In the genomic region with DNA sequence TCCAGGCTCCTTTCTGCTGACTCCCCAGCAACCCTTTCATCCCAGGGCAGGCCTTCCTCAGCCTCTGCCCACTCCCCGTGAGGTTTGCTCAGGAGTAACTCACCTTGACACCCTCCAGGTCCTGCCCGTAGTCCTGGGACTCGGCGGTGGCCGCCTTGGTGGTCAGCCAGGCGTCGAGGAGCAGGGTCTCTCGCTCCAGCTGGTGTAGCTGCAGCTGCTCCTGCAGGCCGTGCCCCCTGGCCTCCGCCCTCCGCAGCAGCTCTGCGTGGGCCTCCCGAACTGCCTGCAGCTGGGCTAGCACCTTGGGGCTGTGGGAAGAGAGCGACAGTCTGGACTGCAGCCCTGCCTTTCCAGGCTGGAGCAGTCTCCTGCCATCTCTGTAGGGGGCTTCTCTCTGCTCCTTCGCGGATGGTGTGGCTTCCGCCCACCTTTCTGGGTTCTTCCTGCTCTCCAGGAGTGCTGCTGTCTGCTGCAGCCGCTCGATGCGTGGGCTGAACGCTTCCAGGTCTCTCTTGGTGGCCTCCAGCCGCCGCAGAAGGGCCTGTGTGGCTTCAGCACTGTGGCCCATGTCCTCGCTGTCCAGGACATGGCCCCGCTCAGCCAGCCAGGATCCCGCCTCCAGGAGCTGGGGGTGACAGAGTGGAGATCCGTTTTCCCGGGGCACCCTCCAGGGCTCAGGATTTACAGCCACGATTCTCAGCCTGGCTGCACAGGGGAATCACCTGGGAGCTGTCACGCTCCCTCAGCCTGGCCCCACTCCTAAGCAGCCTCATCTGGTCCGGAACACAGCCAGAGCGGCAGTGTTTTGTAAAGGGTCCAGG, we compare ENCODE assay signal across 1 cellular context.
A peak's percentile ranks its signal among the peaks of the same experiment; 100 is the strongest.
TF ChIP-seq lines count a peak whose summit lies in the region.

No MANE protein-coding gene starts in this region.

TF ChIP-seq in HEK293, 187 proteins besides CTCF, POLR2A, EP300 and RAD21 (continued from another document):
- TF ChIP-seq, protein P1, sequence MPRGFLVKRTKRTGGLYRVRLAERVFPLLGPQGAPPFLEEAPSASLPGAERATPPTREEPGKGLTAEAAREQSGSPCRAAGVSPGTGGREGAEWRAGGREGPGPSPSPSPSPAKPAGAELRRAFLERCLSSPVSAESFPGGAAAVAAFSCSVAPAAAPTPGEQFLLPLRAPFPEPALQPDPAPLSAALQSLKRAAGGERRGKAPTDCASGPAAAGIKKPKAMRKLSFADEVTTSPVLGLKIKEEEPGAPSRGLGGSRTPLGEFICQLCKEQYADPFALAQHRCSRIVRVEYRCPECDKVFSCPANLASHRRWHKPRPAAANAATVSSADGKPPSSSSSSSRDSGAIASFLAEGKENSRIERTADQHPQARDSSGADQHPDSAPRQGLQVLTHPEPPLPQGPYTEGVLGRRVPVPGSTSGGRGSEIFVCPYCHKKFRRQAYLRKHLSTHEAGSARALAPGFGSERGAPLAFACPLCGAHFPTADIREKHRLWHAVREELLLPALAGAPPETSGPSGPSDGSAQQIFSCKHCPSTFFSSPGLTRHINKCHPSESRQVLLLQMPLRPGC (tag by site-specific recombination; IDR thresholded peaks at IDR 0.05), result no peak
- TF ChIP-seq ZNF600 (tag by site-specific recombination; IDR thresholded peaks at IDR 0.05) (peak; percentile 86), ZFHX2 (tag by site-specific recombination; conservative IDR thresholded peaks at IDR 0.05) (peak; percentile 62), ZNF112 (tag by site-specific recombination; IDR thresholded peaks at IDR 0.05) (no peak), ZNF48 (tag by site-specific recombination; IDR thresholded peaks at IDR 0.05) (no peak), SCRT1 (tag by site-specific recombination; IDR thresholded peaks at IDR 0.05; ENCODE audit: borderline replicate concordance) (no peak), ZNF776 (tag by site-specific recombination; IDR thresholded peaks at IDR 0.05; ENCODE audit: borderline replicate concordance) (no peak), ZNF248 (tag by site-specific recombination; IDR thresholded peaks at IDR 0.05) (no peak), ZBTB17 (tag by site-specific recombination; IDR thresholded peaks at IDR 0.05) (no peak), ZNF433 (tag by site-specific recombination; IDR thresholded peaks at IDR 0.05; ENCODE audit: low read depth) (no peak), EGR2 (tag by site-specific recombination; IDR thresholded peaks at IDR 0.05; ENCODE audit: low read depth) (peak; percentile 60; the same call in 1 of the 2 replicates)
- TF ChIP-seq, protein P2, sequence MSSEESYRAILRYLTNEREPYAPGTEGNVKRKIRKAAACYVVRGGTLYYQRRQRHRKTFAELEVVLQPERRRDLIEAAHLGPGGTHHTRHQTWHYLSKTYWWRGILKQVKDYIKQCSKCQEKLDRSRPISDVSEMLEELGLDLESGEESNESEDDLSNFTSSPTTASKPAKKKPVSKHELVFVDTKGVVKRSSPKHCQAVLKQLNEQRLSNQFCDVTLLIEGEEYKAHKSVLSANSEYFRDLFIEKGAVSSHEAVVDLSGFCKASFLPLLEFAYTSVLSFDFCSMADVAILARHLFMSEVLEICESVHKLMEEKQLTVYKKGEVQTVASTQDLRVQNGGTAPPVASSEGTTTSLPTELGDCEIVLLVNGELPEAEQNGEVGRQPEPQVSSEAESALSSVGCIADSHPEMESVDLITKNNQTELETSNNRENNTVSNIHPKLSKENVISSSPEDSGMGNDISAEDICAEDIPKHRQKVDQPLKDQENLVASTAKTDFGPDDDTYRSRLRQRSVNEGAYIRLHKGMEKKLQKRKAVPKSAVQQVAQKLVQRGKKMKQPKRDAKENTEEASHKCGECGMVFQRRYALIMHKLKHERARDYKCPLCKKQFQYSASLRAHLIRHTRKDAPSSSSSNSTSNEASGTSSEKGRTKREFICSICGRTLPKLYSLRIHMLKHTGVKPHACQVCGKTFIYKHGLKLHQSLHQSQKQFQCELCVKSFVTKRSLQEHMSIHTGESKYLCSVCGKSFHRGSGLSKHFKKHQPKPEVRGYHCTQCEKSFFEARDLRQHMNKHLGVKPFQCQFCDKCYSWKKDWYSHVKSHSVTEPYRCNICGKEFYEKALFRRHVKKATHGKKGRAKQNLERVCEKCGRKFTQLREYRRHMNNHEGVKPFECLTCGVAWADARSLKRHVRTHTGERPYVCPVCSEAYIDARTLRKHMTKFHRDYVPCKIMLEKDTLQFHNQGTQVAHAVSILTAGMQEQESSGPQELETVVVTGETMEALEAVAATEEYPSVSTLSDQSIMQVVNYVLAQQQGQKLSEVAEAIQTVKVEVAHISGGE (tag by site-specific recombination; conservative IDR thresholded peaks at IDR 0.05; ENCODE audit: low read depth), result no peak
